ENCODE assay signal across 19 cellular contexts in genomic region chr9:12878342-12878978, GRCh38.
DNase-seq lines count a peak whose midpoint lies in the region; ATAC-seq and FAIRE-seq lines count a peak whose summit lies in the region.
"Had no signal": no experiment of that assay in that cellular context is flagged by ENCODE, and none has a peak within 500 bp of the region (broad histone marks: within the 10 kb centered on the region; RNA-seq: fewer than 3 reads in every experiment).

No MANE protein-coding gene starts in this region.

- H3K4me3 ChIP-seq in mucosa of rectum (ENCODE audit: low read length in 2 of 2): no peak overlapping the region
- H3K4me3 ChIP-seq: skin epidermis, uterus had no signal

- H3K4me1 ChIP-seq in mucosa of rectum (ENCODE audit: control insufficient read depth in 2 of 2, insufficient read depth in 2 of 2, low read length in 2 of 2): peaks cover 0 to 16% of the 10 kb centered on the region in 2 donors
- H3K4me1 ChIP-seq: uterus had no signal

- no peaks in the 10 kb centered on the region for H3K9me3 ChIP-seq in mucosa of rectum (ENCODE audit: control insufficient read depth in 2 of 2, low read length in 2 of 2)
- H3K9me3 ChIP-seq: neutrophil, uterus had no signal

- no peak for ATAC-seq in GM18868 (IDR thresholded peaks at IDR 0.05; ENCODE audit: unreplicated experiment)
- ATAC-seq in HG03025 (IDR thresholded peaks at IDR 0.05; ENCODE audit: low FRiP score, unreplicated experiment): no peak
- ATAC-seq: Panc1 had no signal

- H3K27ac ChIP-seq in mucosa of rectum (ENCODE audit: low read depth in 2 of 2, low read length in 2 of 2): peak overlapping the region; percentile 11 to 56
- H3K27ac ChIP-seq: neutrophil, skin epidermis, uterus, VCaP had no signal

- no peaks in the 10 kb centered on the region for H3K27me3 ChIP-seq in mucosa of rectum (ENCODE audit: control insufficient read depth in 2 of 2, insufficient read depth in 2 of 2, low read length in 2 of 2)
- H3K27me3 ChIP-seq: neutrophil, uterus had no signal

- FAIRE-seq in colon (lab: Jason Lieb, UNC): peak; percentile 53
- FAIRE-seq: H1 had no signal

- DNase-seq in DMS53 (lab: John Stamatoyannopoulos, UW) (peak; percentile 50), NCI-H146 (lab: John Stamatoyannopoulos, UW) (peak; percentile 37), nucleus accumbens (lab: John Stamatoyannopoulos, UW) (no peak)
- DNase-seq in activated CD8-positive, alpha-beta memory T cell treated with anti-CD3 and anti-CD28 coated beads, Interleukin-2, amount 50 U/mL, for 48 hours: no peak
- DNase-seq: effector CD4-positive, alpha-beta T cell; foreskin melanocyte; NCI-H1092; NCI-H524; stimulated activated naive CD4-positive, alpha-beta T cell; uterus had no signal

- no peaks in the 10 kb centered on the region for H3K36me3 ChIP-seq in mucosa of rectum (ENCODE audit: control insufficient read depth in 2 of 2, insufficient read depth in 2 of 2, low read length in 2 of 2)
- H3K36me3 ChIP-seq: neutrophil, uterus had no signal

- H3K9ac ChIP-seq in mucosa of rectum (ENCODE audit: low read depth in 1 of 2, low read length in 2 of 2): no peak overlapping the region

Comparison
In these comparisons a context has a peak if more than half of its experiments do, and no peak if none do; other contexts are left out.
1. DNase-seq: peak in DMS53 (single experiment) and NCI-H146 (single experiment); none in activated CD8-positive, alpha-beta memory T cell treated with anti-CD3 and anti-CD28 coated beads, Interleukin-2, amount 50 U/mL, for 48 hours (single experiment) and nucleus accumbens (0 of 56).